Comparison of ENCODE assay signal across 1 cellular context in genomic region chr22:46335201-46336118, GRCh38.
TF ChIP-seq lines count a peak whose summit lies in the region.

TSS of gene TRMU (plus strand) at chr22:46335714. CDS start at chr22:46335765, 51 bp downstream.

TF ChIP-seq in HepG2, 621 proteins besides CTCF, POLR2A, EP300 and RAD21 (continued from another document and continues in another):
- TF ChIP-seq ZNF318 (CRISPR knock-in tag; IDR thresholded peaks at IDR 0.05): no peak
- peak; percentile 92 for TF ChIP-seq ZNF34 (CRISPR knock-in tag; IDR thresholded peaks at IDR 0.05; ENCODE audit: borderline replicate concordance)
- no peak for TF ChIP-seq ZBTB39 (CRISPR knock-in tag; IDR thresholded peaks at IDR 0.05)
- TF ChIP-seq ZNF83 (CRISPR knock-in tag; IDR thresholded peaks at IDR 0.05; ENCODE audit: borderline replicate concordance): 0 out of 2 replicates have a peak, but pooled peaks have one; percentile 62
- TF ChIP-seq NFE2 (CRISPR knock-in tag; IDR thresholded peaks at IDR 0.05): no peak
- 0 out of 2 replicates have a peak, but pooled peaks have one; percentile 17 for TF ChIP-seq CHD2 (IDR thresholded peaks at IDR 0.05; ENCODE audit: low read depth, low read length)
- TF ChIP-seq ATRX (CRISPR knock-in tag; IDR thresholded peaks at IDR 0.05; ENCODE audit: borderline replicate concordance): no peak
- TF ChIP-seq SIX1 (CRISPR knock-in tag; IDR thresholded peaks at IDR 0.05; ENCODE audit: borderline replicate concordance): no peak
- peak; percentile 61 for TF ChIP-seq AGO2 (optimal IDR thresholded peaks at IDR 0.05; ENCODE audit: low read depth, low read length)
- 0 out of 2 replicates have a peak, but pooled peaks have one; percentile 12 for TF ChIP-seq ZFP82 (CRISPR knock-in tag; IDR thresholded peaks at IDR 0.05; ENCODE audit: borderline replicate concordance)
- no peak for TF ChIP-seq SMARCC2 (IDR thresholded peaks at IDR 0.05)
- no peak; the same call in 1 of the 2 replicates for TF ChIP-seq ZFP62 (CRISPR knock-in tag; IDR thresholded peaks at IDR 0.05)
- peak; percentile 48; the same call in 1 of the 2 replicates for TF ChIP-seq JUND (CRISPR knock-in tag; IDR thresholded peaks at IDR 0.05)
- peak; percentile 28 for TF ChIP-seq AGO1 (IDR thresholded peaks at IDR 0.05; ENCODE audit: low read depth, low read length, poor library complexity, severe bottlenecking)
- peak; percentile 98 for TF ChIP-seq BRCA1 (CRISPR knock-in tag; IDR thresholded peaks at IDR 0.05)
- TF ChIP-seq ZNF256 (CRISPR knock-in tag; conservative IDR thresholded peaks at IDR 0.05): no peak; the same call in 1 of the 2 replicates
- TF ChIP-seq ZFAT (CRISPR knock-in tag; conservative IDR thresholded peaks at IDR 0.05): 0 out of 2 replicates have a peak, but pooled peaks have one; percentile 74
- peak; percentile 52; the same call in 1 of the 2 replicates for TF ChIP-seq NFYB (CRISPR knock-in tag; IDR thresholded peaks at IDR 0.05)
- no peak for TF ChIP-seq ZNF20 (CRISPR knock-in tag; IDR thresholded peaks at IDR 0.05)
- TF ChIP-seq ZNF234 (CRISPR knock-in tag; conservative IDR thresholded peaks at IDR 0.05): peak; percentile 53
- TF ChIP-seq ZNF766 (CRISPR knock-in tag; IDR thresholded peaks at IDR 0.05; ENCODE audit: borderline replicate concordance): no peak; the same call in 1 of the 2 replicates
- peak; percentile 92 for TF ChIP-seq HES4 (CRISPR knock-in tag; IDR thresholded peaks at IDR 0.05; ENCODE audit: borderline replicate concordance)
- no peak for TF ChIP-seq WIZ (CRISPR knock-in tag; IDR thresholded peaks at IDR 0.05)
- TF ChIP-seq MXD3 (CRISPR knock-in tag; IDR thresholded peaks at IDR 0.05): peak; percentile 86
- peak; percentile 90; the same call in 1 of the 2 replicates for TF ChIP-seq MXD4 (CRISPR knock-in tag; IDR thresholded peaks at IDR 0.05)
- no peak for TF ChIP-seq ZNF75D (CRISPR knock-in tag; IDR thresholded peaks at IDR 0.05; ENCODE audit: borderline replicate concordance)
- no peak for TF ChIP-seq ZNF562 (CRISPR knock-in tag; IDR thresholded peaks at IDR 0.05; ENCODE audit: borderline replicate concordance)
- TF ChIP-seq ARHGAP35 (CRISPR knock-in tag; IDR thresholded peaks at IDR 0.05; ENCODE audit: borderline replicate concordance): peak; percentile 93
- no peak for TF ChIP-seq GZF1 (CRISPR knock-in tag; IDR thresholded peaks at IDR 0.05)
- 0 out of 2 replicates have a peak, but pooled peaks have one; percentile 73 for TF ChIP-seq TEAD2 (CRISPR knock-in tag; IDR thresholded peaks at IDR 0.05)
- TF ChIP-seq MEF2D (CRISPR knock-in tag; IDR thresholded peaks at IDR 0.05): no peak
- TF ChIP-seq TCF7 (IDR thresholded peaks at IDR 0.05; ENCODE audit: low read depth): no peak
- TF ChIP-seq ZNF17 (CRISPR knock-in tag; IDR thresholded peaks at IDR 0.05): no peak
- TF ChIP-seq KDM2A (CRISPR knock-in tag; IDR thresholded peaks at IDR 0.05; ENCODE audit: borderline replicate concordance, low read depth): peak; percentile 98
- peak; percentile 80 for TF ChIP-seq TEAD3 (CRISPR knock-in tag; optimal IDR thresholded peaks at IDR 0.05; ENCODE audit: borderline replicate concordance)
- TF ChIP-seq SRSF9 (IDR thresholded peaks at IDR 0.05; ENCODE audit: borderline replicate concordance, insufficient read depth, low read depth, low read length, poor library complexity, severe bottlenecking): no peak
- TF ChIP-seq PCBP2 (optimal IDR thresholded peaks at IDR 0.05; ENCODE audit: low read depth, low read length, poor library complexity, severe bottlenecking): no peak
- TF ChIP-seq U2AF1 (optimal IDR thresholded peaks at IDR 0.05; ENCODE audit: low read depth, low read length): no peak
- no peak for TF ChIP-seq CSRNP2 (CRISPR knock-in tag; conservative IDR thresholded peaks at IDR 0.05; ENCODE audit: low read depth)
- TF ChIP-seq ZNF367 (CRISPR knock-in tag; IDR thresholded peaks at IDR 0.05; ENCODE audit: borderline replicate concordance): 0 out of 2 replicates have a peak, but pooled peaks have one; percentile 64
- TF ChIP-seq ARNT2 (CRISPR knock-in tag; IDR thresholded peaks at IDR 0.05; ENCODE audit: low read depth): peak; percentile 94
- peak; percentile 88 for TF ChIP-seq HNRNPK (IDR thresholded peaks at IDR 0.05; ENCODE audit: low read depth, low read length, poor library complexity, severe bottlenecking)
- TF ChIP-seq CEBPB (IDR thresholded peaks at IDR 0.05; ENCODE audit: borderline replicate concordance, low read depth, low read length): no peak
- TF ChIP-seq NR3C1 (CRISPR knock-in tag; IDR thresholded peaks at IDR 0.05): no peak
- peak; percentile 98 for TF ChIP-seq KMT2A (CRISPR knock-in tag; IDR thresholded peaks at IDR 0.05)
- TF ChIP-seq CENPT (CRISPR knock-in tag; IDR thresholded peaks at IDR 0.05; ENCODE audit: low read depth): peak; percentile 82
- TF ChIP-seq TERF1 (CRISPR knock-in tag; IDR thresholded peaks at IDR 0.05): no peak
- no peak for TF ChIP-seq MAFK (conservative IDR thresholded peaks at IDR 0.05 in 1 of 2, IDR thresholded peaks at IDR 0.05 in 1 of 2; ENCODE audit: low read length in 2 of 2)
- no peak; the same call in 1 of the 2 replicates for TF ChIP-seq ZNF605 (CRISPR knock-in tag; IDR thresholded peaks at IDR 0.05)
- no peak for TF ChIP-seq KLF15 (CRISPR knock-in tag; IDR thresholded peaks at IDR 0.05; ENCODE audit: borderline replicate concordance)
- TF ChIP-seq ZNF629 (CRISPR knock-in tag; conservative IDR thresholded peaks at IDR 0.05): peak; percentile 57
- no peak for TF ChIP-seq ZNF781 (CRISPR knock-in tag; IDR thresholded peaks at IDR 0.05; ENCODE audit: borderline replicate concordance, not compliant biosample characterization)
- no peak for TF ChIP-seq ZNF512 (CRISPR knock-in tag; IDR thresholded peaks at IDR 0.05)
- TF ChIP-seq ARID2 (CRISPR knock-in tag; IDR thresholded peaks at IDR 0.05; ENCODE audit: borderline replicate concordance): no peak
- TF ChIP-seq DPF2 (CRISPR knock-in tag; IDR thresholded peaks at IDR 0.05; ENCODE audit: borderline replicate concordance, low read depth): no peak
- peak; percentile 76 for TF ChIP-seq MED13 (CRISPR knock-in tag; IDR thresholded peaks at IDR 0.05)
- no peak for TF ChIP-seq ATAD3A (CRISPR knock-in tag; IDR thresholded peaks at IDR 0.05)
- TF ChIP-seq ZNF235 (CRISPR knock-in tag; IDR thresholded peaks at IDR 0.05; ENCODE audit: borderline replicate concordance): peak; percentile 82; the same call in 1 of the 2 replicates
- TF ChIP-seq SALL2 (CRISPR knock-in tag; IDR thresholded peaks at IDR 0.05): peak; percentile 97
- no peak; the same call in 1 of the 2 replicates for TF ChIP-seq ZNF841 (CRISPR knock-in tag; IDR thresholded peaks at IDR 0.05; ENCODE audit: borderline replicate concordance)
- peak; percentile 37; the same call in 1 of the 2 replicates for TF ChIP-seq ZNF619 (CRISPR knock-in tag; IDR thresholded peaks at IDR 0.05)
- TF ChIP-seq ZFYVE20 (CRISPR knock-in tag; IDR thresholded peaks at IDR 0.05; ENCODE audit: borderline replicate concordance, low read depth): no peak
